17 cellular contexts compared by ENCODE assay signal in genomic region chr20:62202083-62202395, GRCh38. TPM values are rescaled to one million over a fixed set of nuclear protein-coding genes. Genes with fewer than 3 reads are reported as not detected.
DNase-seq lines count a peak whose midpoint lies in the region; ATAC-seq and TF ChIP-seq lines count a peak whose summit lies in the region.
"Had no signal": no experiment of that assay in that cellular context is flagged by ENCODE, and none has a peak within 500 bp of the region (broad histone marks: within the 10 kb centered on the region; RNA-seq: fewer than 3 reads in every experiment).

No MANE protein-coding gene starts in this region.

- H3K9me3 ChIP-seq in upper lobe of right lung (no peaks in the 10 kb centered on the region), breast epithelium (no peaks in the 10 kb centered on the region)
- H3K9me3 ChIP-seq: uterus had no signal

- no peak for TF ChIP-seq POLR2A in breast epithelium (IDR thresholded peaks at IDR 0.05)

- H3K4me3 ChIP-seq in upper lobe of right lung (no peak overlapping the region), breast epithelium (no peak overlapping the region)
- H3K4me3 ChIP-seq: smooth muscle cell, uterus had no signal

- H3K4me1 ChIP-seq in upper lobe of right lung: no peaks in the 10 kb centered on the region
- no peaks in the 10 kb centered on the region for H3K4me1 ChIP-seq in breast epithelium
- H3K4me1 ChIP-seq: parathyroid adenoma, uterus had no signal

- peaks cover 2% of the 10 kb centered on the region; the same call in 1 of the 2 replicates for H3K27me3 Mint-ChIP-seq in HFFc6 (ENCODE audit: insufficient read depth)
- H3K27me3 Mint-ChIP-seq in activated CD4-positive, alpha-beta T cell treated with anti-CD3 and anti-CD28 coated beads for 36 hours: no peaks in the 10 kb centered on the region
- H3K27me3 Mint-ChIP-seq: activated CD8-positive, alpha-beta T cell treated with anti-CD3 and anti-CD28 coated beads for 36 hours; stimulated activated naive CD8-positive, alpha-beta T cell treated with anti-CD3 and anti-CD28 coated beads, Interleukin-15, amount 100 ng/mL, for 72 hours had no signal

- no peak for TF ChIP-seq CTCF in HFFc6 (IDR thresholded peaks at IDR 0.05)
- no peak for TF ChIP-seq CTCF in RWPE1 (conservative IDR thresholded peaks at IDR 0.05; ENCODE audit: low read depth)
- no peak for TF ChIP-seq CTCF in upper lobe of right lung (IDR thresholded peaks at IDR 0.05)
- no peak for TF ChIP-seq CTCF in breast epithelium (IDR thresholded peaks at IDR 0.05)

- no peaks in the 10 kb centered on the region for H3K9me3 Mint-ChIP-seq in HFFc6
- H3K9me3 Mint-ChIP-seq in activated CD4-positive, alpha-beta T cell treated with anti-CD3 and anti-CD28 coated beads for 36 hours (ENCODE audit: low read depth): no peaks in the 10 kb centered on the region
- H3K9me3 Mint-ChIP-seq: activated CD8-positive, alpha-beta T cell treated with anti-CD3 and anti-CD28 coated beads for 36 hours; activated T-helper 2 cell treated with anti-CD3 and anti-CD28 coated beads, Interferon-gamma antibody, Interleukin-2, Interleukin-4, amounts not matched to agents 10 μg/mL and 5 μg/mL and 100 μg/mL, durations not matched to agents 14 hours and 24 hours and 36 hours; stimulated activated naive CD8-positive, alpha-beta T cell treated with anti-CD3 and anti-CD28 coated beads, Interleukin-15, amount 100 ng/mL, for 72 hours had no signal

- ATAC-seq in upper lobe of right lung: no peak
- no peak for ATAC-seq in activated CD4-positive, alpha-beta T cell treated with anti-CD3 and anti-CD28 coated beads for 36 hours
- ATAC-seq: activated CD8-positive, alpha-beta T cell treated with anti-CD3 and anti-CD28 coated beads for 36 hours; stimulated activated naive CD8-positive, alpha-beta T cell treated with anti-CD3 and anti-CD28 coated beads, Interleukin-15, amount 100 ng/mL, for 72 hours had no signal

- H3K27me3 ChIP-seq in upper lobe of right lung: no peaks in the 10 kb centered on the region
- no peaks in the 10 kb centered on the region for H3K27me3 ChIP-seq in breast epithelium
- H3K27me3 ChIP-seq: uterus had no signal

- H3K36me3 ChIP-seq in upper lobe of right lung: peaks cover 61% of the 10 kb centered on the region
- peaks cover 6% of the 10 kb centered on the region for H3K36me3 ChIP-seq in breast epithelium
- H3K36me3 ChIP-seq: uterus had no signal

- peak overlapping the region; percentile 61; the same call in 1 of the 2 replicates for H3K27ac ChIP-seq in RWPE1
- no peak overlapping the region for H3K27ac ChIP-seq in upper lobe of right lung
- no peak overlapping the region for H3K27ac ChIP-seq in breast epithelium
- H3K27ac ChIP-seq: parathyroid adenoma, uterus had no signal

- H3K36me3 Mint-ChIP-seq in HFFc6 (ENCODE audit: low read depth): peaks cover 21% of the 10 kb centered on the region
- peaks cover 39% of the 10 kb centered on the region for H3K36me3 Mint-ChIP-seq in activated CD4-positive, alpha-beta T cell treated with anti-CD3 and anti-CD28 coated beads for 36 hours (ENCODE audit: low read depth)

- H3K4me3 Mint-ChIP-seq in HFFc6: peak overlapping the region; percentile 59; the same call in 1 of the 2 replicates
- no peak overlapping the region for H3K4me3 Mint-ChIP-seq in activated CD4-positive, alpha-beta T cell treated with anti-CD3 and anti-CD28 coated beads for 36 hours
- H3K4me3 Mint-ChIP-seq: activated CD8-positive, alpha-beta T cell treated with anti-CD3 and anti-CD28 coated beads for 36 hours; stimulated activated naive CD8-positive, alpha-beta T cell treated with anti-CD3 and anti-CD28 coated beads, Interleukin-15, amount 100 ng/mL, for 72 hours had no signal

- POLR2A ChIA-PET in RWPE1 (lab: Yijun Ruan, JAX; ENCODE audit: low non-redundant PET): no interaction called here
- POLR2A ChIA-PET in activated CD4-positive, alpha-beta T cell treated with anti-CD3 and anti-CD28 coated beads for 36 hours (lab: Charles Lee): no interaction called here

- CTCF ChIA-PET in RWPE1 (lab: Yijun Ruan, JAX): no interaction called here
- CTCF ChIA-PET in activated CD4-positive, alpha-beta T cell treated with anti-CD3 and anti-CD28 coated beads for 36 hours (lab: Charles Lee): no interaction called here

- intact Hi-C loops in upper lobe of right lung (cut with DNase I): no loop called here
- intact Hi-C loops in activated CD4-positive, alpha-beta T cell treated with anti-CD3 and anti-CD28 coated beads for 36 hours (cut with DNase I, micrococcal nuclease): no loop called here
- intact Hi-C loops in breast epithelium (cut with DNase I; ENCODE audit: low total_unique reads): no loop called here

- DNase-seq in DMS79 treated with DMSO at 0.1 percent for 48 hours (lab: John Stamatoyannopoulos, UW): peak; percentile 60
- peak; percentile 81 for DNase-seq in HFFc6
- DNase-seq in RWPE1 (ENCODE audit: low spot score): no peak
- DNase-seq in iris pigment epithelial cell (ENCODE audit: low read depth): peak; percentile 61
- DNase-seq in upper lobe of right lung: no peak
- DNase-seq in NCI-H2107 (lab: John Stamatoyannopoulos, UW): no peak
- DNase-seq in activated CD4-positive, alpha-beta T cell treated with anti-CD3 and anti-CD28 coated beads for 36 hours: no peak
- DNase-seq in breast epithelium (ENCODE audit: low spot score in 2 of 2): no peak
- DNase-seq: activated CD8-positive, alpha-beta T cell treated with anti-CD3 and anti-CD28 coated beads for 36 hours; AML-193; MV-4-11; stimulated activated naive CD8-positive, alpha-beta T cell treated with anti-CD3 and anti-CD28 coated beads, Interleukin-15, amount 100 ng/mL, for 72 hours; uterus had no signal

- peaks cover 22% of the 10 kb centered on the region for H3K4me1 Mint-ChIP-seq in HFFc6 (ENCODE audit: low read depth)
- H3K4me1 Mint-ChIP-seq in activated CD4-positive, alpha-beta T cell treated with anti-CD3 and anti-CD28 coated beads for 36 hours: no peaks in the 10 kb centered on the region
- H3K4me1 Mint-ChIP-seq: stimulated activated naive CD8-positive, alpha-beta T cell treated with anti-CD3 and anti-CD28 coated beads, Interleukin-15, amount 100 ng/mL, for 72 hours had no signal

- peak overlapping the region; percentile 74 for H3K27ac Mint-ChIP-seq in HFFc6
- H3K27ac Mint-ChIP-seq in activated CD4-positive, alpha-beta T cell treated with anti-CD3 and anti-CD28 coated beads for 36 hours: no peak overlapping the region
- H3K27ac Mint-ChIP-seq: activated CD8-positive, alpha-beta T cell treated with anti-CD3 and anti-CD28 coated beads for 36 hours; activated T-helper 2 cell treated with anti-CD3 and anti-CD28 coated beads, Interferon-gamma antibody, Interleukin-2, Interleukin-4, amounts not matched to agents 10 μg/mL and 5 μg/mL and 100 μg/mL, durations not matched to agents 14 hours and 24 hours and 36 hours; stimulated activated naive CD8-positive, alpha-beta T cell treated with anti-CD3 and anti-CD28 coated beads, Interleukin-15, amount 100 ng/mL, for 72 hours had no signal

RNA-seq across cellular contexts. Expression of gene HRH3, which starts 18.0 kb away (rescaled TPM):
- not detected for total RNA-seq in HFFc6 (2021; fragmentation: NEBNext Ultra II Directional; extraction: Animal tissue kit (Norgen Biotek cat#: 25700))
- total RNA-seq in upper lobe of right lung: not detected
- total RNA-seq in activated CD4-positive, alpha-beta T cell treated with anti-CD3 and anti-CD28 coated beads for 36 hours: not detected
- total RNA-seq in breast epithelium: not detected
- total RNA-seq: activated CD8-positive, alpha-beta T cell treated with anti-CD3 and anti-CD28 coated beads for 36 hours; activated T-helper 2 cell treated with anti-CD3 and anti-CD28 coated beads, Interferon-gamma antibody, Interleukin-2, Interleukin-4, amounts not matched to agents 10 μg/mL and 5 μg/mL and 100 μg/mL, durations not matched to agents 14 hours and 24 hours and 36 hours; HT1080; smooth muscle cell; uterus had no signal

RNA-seq across cellular contexts. Expression of gene MTG2, which starts 19.2 kb away (rescaled TPM):
- total RNA-seq in HFFc6 (2021; fragmentation: NEBNext Ultra II Directional; extraction: Animal tissue kit (Norgen Biotek cat#: 25700)): 10 to 100 TPM; 27.9 to 33.8 (median 30.2) TPM
- 26.5 TPM for total RNA-seq in upper lobe of right lung
- total RNA-seq in activated CD4-positive, alpha-beta T cell treated with anti-CD3 and anti-CD28 coated beads for 36 hours: 10 to 100 TPM; 38.0 to 44.9 TPM
- total RNA-seq in breast epithelium: 10 to 100 TPM; 16.3 to 32.1 (median 25.6) TPM

RNA-seq across cellular contexts. Expression of gene OSBPL2, which starts 36.3 kb away (rescaled TPM):
- total RNA-seq in HFFc6 (2021; fragmentation: NEBNext Ultra II Directional; extraction: Animal tissue kit (Norgen Biotek cat#: 25700)): 10 to 100 TPM; 32.2 to 37.6 (median 33.5) TPM
- total RNA-seq in upper lobe of right lung (52.3 TPM), breast epithelium (10 to 100 TPM; 25.0 to 46.1 (median 38.0) TPM)
- total RNA-seq in activated CD4-positive, alpha-beta T cell treated with anti-CD3 and anti-CD28 coated beads for 36 hours: 10 to 100 TPM; 19.2 to 23.0 TPM

RNA-seq across cellular contexts. Expression of gene SS18L1, which starts 58.5 kb away (rescaled TPM):
- 1 to 10 TPM; 5.5 to 7.9 (median 5.9) TPM for total RNA-seq in HFFc6 (2021; fragmentation: NEBNext Ultra II Directional; extraction: Animal tissue kit (Norgen Biotek cat#: 25700))
- total RNA-seq in upper lobe of right lung (12.6 TPM), breast epithelium (10 to 100 TPM; 12.5 to 18.4 (median 14.4) TPM)
- 10 to 100 TPM; 14.3 to 16.6 TPM for total RNA-seq in activated CD4-positive, alpha-beta T cell treated with anti-CD3 and anti-CD28 coated beads for 36 hours

RNA-seq across cellular contexts. Expression of gene PSMA7, which starts 58.8 kb away (rescaled TPM):
- 100 to 1,000 TPM; 296 to 357 (median 334) TPM for total RNA-seq in HFFc6 (2021; fragmentation: NEBNext Ultra II Directional; extraction: Animal tissue kit (Norgen Biotek cat#: 25700))
- total RNA-seq in upper lobe of right lung: 209 TPM
- total RNA-seq in activated CD4-positive, alpha-beta T cell treated with anti-CD3 and anti-CD28 coated beads for 36 hours: 100 to 1,000 TPM; 208 to 296 TPM
- 100 to 1,000 TPM; 200 to 579 (median 380) TPM for total RNA-seq in breast epithelium

Comparison
In these comparisons a context has a peak if more than half of its experiments do, and no peak if none do; other contexts are left out.
1. DNase-seq: peak in DMS79 treated with DMSO at 0.1 percent for 48 hours (single experiment), HFFc6 (single experiment) and iris pigment epithelial cell (single experiment); none in RWPE1 (single experiment), upper lobe of right lung (single experiment), NCI-H2107 (single experiment), activated CD4-positive, alpha-beta T cell treated with anti-CD3 and anti-CD28 coated beads for 36 hours (single experiment) and breast epithelium (0 of 2).